1 cellular context compared by ENCODE assay signal in the genomic region with DNA sequence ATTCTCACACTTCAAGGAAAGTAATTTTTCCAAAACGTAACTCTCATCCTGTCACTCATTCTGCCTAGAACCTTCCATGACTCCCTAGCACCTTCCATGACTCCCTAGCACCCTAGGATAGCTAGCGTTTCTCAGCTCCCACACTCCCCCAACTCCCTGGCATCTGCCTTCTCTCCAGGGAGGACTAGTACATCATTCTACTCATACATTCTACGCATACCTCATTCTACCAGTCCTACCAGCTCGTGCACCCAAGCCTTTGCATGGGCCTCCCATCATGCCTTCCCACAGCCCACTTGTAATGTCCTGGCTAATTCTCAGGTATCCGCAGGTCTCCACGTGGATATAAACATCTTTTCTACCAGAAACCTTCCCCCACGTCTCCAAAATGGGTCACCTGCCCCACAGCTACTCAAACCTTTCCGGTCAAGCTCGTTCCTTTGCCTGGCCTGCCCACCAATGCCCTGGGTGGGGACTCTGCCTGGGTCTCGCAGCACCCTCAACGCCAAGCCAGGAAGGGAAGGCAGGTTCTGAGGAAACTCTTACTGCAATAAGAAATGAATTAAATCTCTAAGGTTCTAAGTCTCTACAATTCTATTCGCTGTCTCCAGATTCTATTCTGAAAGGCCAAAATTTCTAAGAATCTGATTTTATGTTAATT.
TF ChIP-seq lines count a peak whose summit lies in the region.

No MANE protein-coding gene starts in this region.

TF ChIP-seq in K562, 482 proteins besides CTCF, POLR2A, EP300 and RAD21:
- TF ChIP-seq ZFP36 (IDR thresholded peaks at IDR 0.05; ENCODE audit: low read depth, low read length, partially characterized antibody) (peak; percentile 73), HDGF (IDR thresholded peaks at IDR 0.05) (0 out of 2 replicates have a peak, but pooled peaks have one; percentile 28), HDAC1 (IDR thresholded peaks at IDR 0.05) (peak in 1 of 2 experiments; percentile 48; a peak in 1 of 4 replicates), RBM25 (IDR thresholded peaks at IDR 0.05; ENCODE audit: low read depth, low read length, severe bottlenecking) (peak; percentile 19), JUNB (CRISPR knock-in tag; conservative IDR thresholded peaks at IDR 0.05) (no peak), FOXA1 (IDR thresholded peaks at IDR 0.05; ENCODE audit: borderline replicate concordance) (no peak), BCOR (IDR thresholded peaks at IDR 0.05) (peak; percentile 83), HDAC2 (IDR thresholded peaks at IDR 0.05) (0 out of 2 replicates have a peak, but pooled peaks have one; percentile 24), KDM1A (IDR thresholded peaks at IDR 0.05) (peak; percentile 75 to 83)
- TF ChIP-seq, protein P1, sequence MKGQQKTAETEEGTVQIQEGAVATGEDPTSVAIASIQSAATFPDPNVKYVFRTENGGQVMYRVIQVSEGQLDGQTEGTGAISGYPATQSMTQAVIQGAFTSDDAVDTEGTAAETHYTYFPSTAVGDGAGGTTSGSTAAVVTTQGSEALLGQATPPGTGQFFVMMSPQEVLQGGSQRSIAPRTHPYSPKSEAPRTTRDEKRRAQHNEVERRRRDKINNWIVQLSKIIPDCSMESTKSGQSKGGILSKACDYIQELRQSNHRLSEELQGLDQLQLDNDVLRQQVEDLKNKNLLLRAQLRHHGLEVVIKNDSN (CRISPR knock-in tag; IDR thresholded peaks at IDR 0.05) = 0 out of 2 replicates have a peak, but pooled peaks have one; percentile 12
- TF ChIP-seq, protein P2, sequence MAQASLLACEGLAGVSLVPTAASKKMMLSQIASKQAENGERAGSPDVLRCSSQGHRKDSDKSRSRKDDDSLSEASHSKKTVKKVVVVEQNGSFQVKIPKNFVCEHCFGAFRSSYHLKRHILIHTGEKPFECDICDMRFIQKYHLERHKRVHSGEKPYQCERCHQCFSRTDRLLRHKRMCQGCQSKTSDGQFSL (CRISPR knock-in tag; IDR thresholded peaks at IDR 0.05) = no peak
- TF ChIP-seq, protein P2 (tag; IDR thresholded peaks at IDR 0.05) = no peak
- TF ChIP-seq, protein P3, sequence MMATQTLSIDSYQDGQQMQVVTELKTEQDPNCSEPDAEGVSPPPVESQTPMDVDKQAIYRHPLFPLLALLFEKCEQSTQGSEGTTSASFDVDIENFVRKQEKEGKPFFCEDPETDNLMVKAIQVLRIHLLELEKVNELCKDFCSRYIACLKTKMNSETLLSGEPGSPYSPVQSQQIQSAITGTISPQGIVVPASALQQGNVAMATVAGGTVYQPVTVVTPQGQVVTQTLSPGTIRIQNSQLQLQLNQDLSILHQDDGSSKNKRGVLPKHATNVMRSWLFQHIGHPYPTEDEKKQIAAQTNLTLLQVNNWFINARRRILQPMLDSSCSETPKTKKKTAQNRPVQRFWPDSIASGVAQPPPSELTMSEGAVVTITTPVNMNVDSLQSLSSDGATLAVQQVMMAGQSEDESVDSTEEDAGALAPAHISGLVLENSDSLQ (IDR thresholded peaks at IDR 0.05) = peak; percentile 60; the same call in 1 of the 2 replicates
- TF ChIP-seq, protein P4, sequence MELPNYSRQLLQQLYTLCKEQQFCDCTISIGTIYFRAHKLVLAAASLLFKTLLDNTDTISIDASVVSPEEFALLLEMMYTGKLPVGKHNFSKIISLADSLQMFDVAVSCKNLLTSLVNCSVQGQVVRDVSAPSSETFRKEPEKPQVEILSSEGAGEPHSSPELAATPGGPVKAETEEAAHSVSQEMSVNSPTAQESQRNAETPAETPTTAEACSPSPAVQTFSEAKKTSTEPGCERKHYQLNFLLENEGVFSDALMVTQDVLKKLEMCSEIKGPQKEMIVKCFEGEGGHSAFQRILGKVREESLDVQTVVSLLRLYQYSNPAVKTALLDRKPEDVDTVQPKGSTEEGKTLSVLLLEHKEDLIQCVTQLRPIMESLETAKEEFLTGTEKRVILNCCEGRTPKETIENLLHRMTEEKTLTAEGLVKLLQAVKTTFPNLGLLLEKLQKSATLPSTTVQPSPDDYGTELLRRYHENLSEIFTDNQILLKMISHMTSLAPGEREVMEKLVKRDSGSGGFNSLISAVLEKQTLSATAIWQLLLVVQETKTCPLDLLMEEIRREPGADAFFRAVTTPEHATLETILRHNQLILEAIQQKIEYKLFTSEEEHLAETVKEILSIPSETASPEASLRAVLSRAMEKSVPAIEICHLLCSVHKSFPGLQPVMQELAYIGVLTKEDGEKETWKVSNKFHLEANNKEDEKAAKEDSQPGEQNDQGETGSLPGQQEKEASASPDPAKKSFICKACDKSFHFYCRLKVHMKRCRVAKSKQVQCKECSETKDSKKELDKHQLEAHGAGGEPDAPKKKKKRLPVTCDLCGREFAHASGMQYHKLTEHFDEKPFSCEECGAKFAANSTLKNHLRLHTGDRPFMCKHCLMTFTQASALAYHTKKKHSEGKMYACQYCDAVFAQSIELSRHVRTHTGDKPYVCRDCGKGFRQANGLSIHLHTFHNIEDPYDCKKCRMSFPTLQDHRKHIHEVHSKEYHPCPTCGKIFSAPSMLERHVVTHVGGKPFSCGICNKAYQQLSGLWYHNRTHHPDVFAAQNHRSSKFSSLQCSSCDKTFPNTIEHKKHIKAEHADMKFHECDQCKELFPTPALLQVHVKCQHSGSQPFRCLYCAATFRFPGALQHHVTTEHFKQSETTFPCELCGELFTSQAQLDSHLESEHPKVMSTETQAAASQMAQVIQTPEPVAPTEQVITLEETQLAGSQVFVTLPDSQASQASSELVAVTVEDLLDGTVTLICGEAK (IDR thresholded peaks at IDR 0.05) = peak; percentile 21; the same call in 1 of the 2 replicates
- TF ChIP-seq, protein P4 (CRISPR knock-in tag; IDR thresholded peaks at IDR 0.05) = no peak
